ENCODE assay signal across 21 cellular contexts in the genomic region with DNA sequence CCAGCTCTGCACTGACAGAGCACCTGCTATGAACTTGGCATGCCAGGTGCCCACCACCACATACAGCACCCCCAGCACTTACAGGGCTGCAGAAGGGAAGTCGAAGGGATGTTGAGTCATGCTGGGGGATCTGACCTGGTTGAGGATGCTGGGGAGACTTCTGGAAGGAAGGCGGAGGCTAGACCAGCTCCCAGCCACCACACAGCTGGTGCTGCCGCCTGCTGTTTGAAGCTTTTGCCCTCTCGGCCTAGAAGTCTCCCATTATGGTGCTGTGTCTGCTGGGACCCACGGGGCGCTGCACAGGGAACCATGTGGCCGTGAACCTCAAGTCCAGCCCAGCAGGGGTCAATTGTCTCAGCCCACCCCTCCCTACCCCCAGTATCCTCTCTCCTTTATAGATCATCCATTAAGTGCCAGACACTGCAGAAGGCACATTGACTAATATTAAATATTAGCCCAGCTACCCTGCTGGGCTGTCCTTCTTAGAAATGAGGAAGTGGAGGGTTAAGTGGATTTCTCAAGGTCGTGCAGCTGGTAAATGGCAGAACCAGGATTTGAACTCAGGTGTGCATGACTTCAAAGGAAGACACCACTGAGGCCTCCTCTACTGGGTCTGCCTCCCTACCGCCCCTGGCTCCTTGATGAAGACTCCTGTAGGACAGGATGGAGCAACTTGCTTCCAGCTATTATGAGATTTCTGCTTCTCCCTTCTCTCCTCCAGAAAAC. TPM values are rescaled to one million over a fixed set of nuclear protein-coding genes. Genes with fewer than 3 reads are reported as not detected.
DNase-seq lines count a peak whose midpoint lies in the region; ATAC-seq, FAIRE-seq and TF ChIP-seq lines count a peak whose summit lies in the region.
"Had no signal": no experiment of that assay in that cellular context is flagged by ENCODE, and none has a peak within 500 bp of the region (broad histone marks: within the 10 kb centered on the region; RNA-seq: fewer than 3 reads in every experiment).

No MANE protein-coding gene starts in this region.

- H3K4me1 Mint-ChIP-seq in T-cell = peaks cover 12 to 16% (median 13%) of the 10 kb centered on the region in 3 donors

- RAD21 ChIA-PET in GM12878 (lab: Charles Lee; ENCODE audit: unreplicated experiment) = interaction anchor here (0.8 to 3.0 kb wide), 5 partner anchors 9 to 235 kb away, joined by 3 to 13 read pairs (median 6); no protein-coding TSS in a partner anchor

- POLR2A ChIA-PET in GM12878 (lab: Charles Lee) (interaction anchor here (0.9 to 1.8 kb wide), 2 partner anchors 7 to 22 kb away, joined by 3 to 4 read pairs; no protein-coding TSS in a partner anchor), T-cell (lab: Charles Lee) (no interaction called here)

- H3K4me1 ChIP-seq in Loucy (ENCODE audit: insufficient read depth, low read length, poor library complexity, severe bottlenecking) (no peaks in the 10 kb centered on the region), GM12878 (ENCODE audit: control insufficient read depth, insufficient read depth, low read length) (no peaks in the 10 kb centered on the region; the same call in 1 of the 2 replicates), gastrocnemius medialis (no peaks in the 10 kb centered on the region)

- intact Hi-C loops in GM12878 (cut with micrococcal nuclease; ENCODE audit: unreplicated experiment) = no loop called here
- intact Hi-C loops in gastrocnemius medialis (cut with DNase I; ENCODE audit: low total_unique reads) = no loop called here

- no peaks in the 10 kb centered on the region for H3K9me3 ChIP-seq in Loucy (ENCODE audit: insufficient read depth, low read depth, low read length)
- no peaks in the 10 kb centered on the region for H3K9me3 ChIP-seq in GM12878 (replicated peaks; ENCODE audit: control insufficient read depth, insufficient read depth, low read length)
- H3K9me3 ChIP-seq in gastrocnemius medialis = no peaks in the 10 kb centered on the region
- H3K9me3 ChIP-seq: heart right ventricle, tibial artery had no signal

- peak; percentile 27 for ATAC-seq in GM12878
- no peak for ATAC-seq in T-cell (replicated peaks in 1 of 4)
- no peak for ATAC-seq in gastrocnemius medialis

- DNase-seq in GM06990 (ENCODE audit: extremely low read depth, insufficient read length) = no peak
- DNase-seq in GM12878 (ENCODE audit: low read depth, low spot score) = no peak
- peak; percentile 83 for DNase-seq in mucosa of gallbladder (ENCODE audit: low spot score)
- DNase-seq in COR-L47 (lab: John Stamatoyannopoulos, UW) = no peak
- DNase-seq in T-cell = no peak
- DNase-seq in gastrocnemius medialis = no peak
- no peak for DNase-seq in activated T-cell treated with anti-CD3 and anti-CD28 coated beads, Interleukin-2, amount 50 U/mL, for 48 hours
- DNase-seq: activated CD4-positive, alpha-beta T cell treated with anti-CD3 and anti-CD28 coated beads, Interleukin-2, amount 10 ng/mL, durations not matched to agents 7 days and 5 days; activated T-cell treated with anti-CD3 and anti-CD28 coated beads, Interleukin-2, amount 50 U/mL, for 1 hour; heart right ventricle; KBM-7; left colon; NCI-H187; stimulated activated CD4-positive, alpha-beta T cell treated with anti-CD3 and anti-CD28 coated beads, Interleukin-2, amount 100 ng/mL, for 24 hours; T-helper 9 cell; tibial artery had no signal

- H3K4me3 Mint-ChIP-seq in T-cell = no peak overlapping the region
- H3K4me3 Mint-ChIP-seq: activated CD4-positive, alpha-beta T cell treated with anti-CD3 and anti-CD28 coated beads, Interleukin-2, amount 10 ng/mL, durations not matched to agents 7 days and 5 days had no signal

- H3F3A ChIP-seq in Loucy (ENCODE audit: low read depth) = no peaks in the 10 kb centered on the region

- SMC1A ChIA-PET in GM12878 (lab: Charles Lee; ENCODE audit: uncharacterized antibody, unreplicated experiment) = interaction anchor here (0.8 to 3.0 kb wide), 6 partner anchors 11 to 72 kb away, joined by 3 to 12 read pairs (median 5); no protein-coding TSS in a partner anchor

- CTCF ChIA-PET in GM12878 (lab: Yijun Ruan, JAX) (interaction anchor here (0.7 to 3.4 kb wide), 13 partner anchors 9 to 165 kb away, joined by 3 to 17 read pairs (median 7); no protein-coding TSS in a partner anchor), T-cell (lab: Charles Lee) (no interaction called here)

- H3K27me3 Mint-ChIP-seq in T-cell = peaks cover 40 to 74% of the 10 kb centered on the region in 2 donors

- H4K20me1 ChIP-seq in Loucy (ENCODE audit: insufficient read depth, low read length, poor library complexity, severe bottlenecking) = no peaks in the 10 kb centered on the region
- no peaks in the 10 kb centered on the region; the same call in 1 of the 2 replicates for H4K20me1 ChIP-seq in GM12878 (ENCODE audit: control insufficient read depth, insufficient read depth)

- no peak for TF ChIP-seq POLR2A in GM12878 (IDR thresholded peaks at IDR 0.05; ENCODE audit: low read depth, low read length)
- no peak for TF ChIP-seq POLR2A in gastrocnemius medialis (IDR thresholded peaks at IDR 0.05)

- H3K9ac ChIP-seq in Loucy (ENCODE audit: low read depth, low read length, poor library complexity, severe bottlenecking) (no peak overlapping the region), GM12878 (ENCODE audit: control insufficient read depth, insufficient read depth, low read length) (no peak overlapping the region)

- TF ChIP-seq RAD21 in GM12878 (IDR thresholded peaks at IDR 0.05; ENCODE audit: insufficient read depth, low read depth, low read length) = no peak

- H3K27me3 ChIP-seq in GM06990 (replicated peaks; ENCODE audit: control insufficient read depth, insufficient read depth, low read length) (peaks cover 7% of the 10 kb centered on the region), Loucy (ENCODE audit: insufficient read depth, low read length, poor library complexity, severe bottlenecking) (no peaks in the 10 kb centered on the region), GM12878 (replicated peaks in 1 of 2; ENCODE audit: control insufficient read depth in 2 of 2, insufficient read depth in 2 of 2, low read length in 1 of 2) (peaks cover 6 to 10% of the 10 kb centered on the region in 2 experiments), gastrocnemius medialis (peaks cover 66 to 88% (median 71%) of the 10 kb centered on the region in 3 donors)

- no peak overlapping the region for H3K27ac Mint-ChIP-seq in T-cell
- H3K27ac Mint-ChIP-seq: activated CD4-positive, alpha-beta T cell treated with anti-CD3 and anti-CD28 coated beads, Interleukin-2, amount 10 ng/mL, durations not matched to agents 7 days and 5 days; CD14-positive monocyte had no signal

- no TSS peak for BruUV-seq in GM12878 (replicated peaks; lab: Mats Ljungman, UMichigan)

- no peak overlapping the region for H3K27ac ChIP-seq in GM12878 (ENCODE audit: control insufficient read depth, insufficient read depth)
- no peak overlapping the region for H3K27ac ChIP-seq in gastrocnemius medialis
- H3K27ac ChIP-seq: heart right ventricle, tibial artery had no signal

- WGBS in GM12878 (ENCODE audit: insufficient coverage, insufficient replicate concordance, low lambda C conversion rate, missing lambda C conversion rate) = 23% methylated on average over 9 of the region's 9 CpGs

- H2AFZ ChIP-seq in Loucy (ENCODE audit: low read length) (no peak overlapping the region), GM12878 (ENCODE audit: control insufficient read depth, low read depth, low read length) (no peak overlapping the region)

- H3K4me2 ChIP-seq in Loucy (ENCODE audit: low read depth, low read length, poor library complexity, severe bottlenecking) (no peak overlapping the region), GM12878 (ENCODE audit: control insufficient read depth, insufficient read depth) (no peak overlapping the region)

- in situ Hi-C loops in GM12878 (cut with MboI) = no loop called here
- in situ Hi-C loops in gastrocnemius medialis (cut with MboI; ENCODE audit: low sequenced_read_pairs in 4 of 4) = no loop called here

- H3K4me3 ChIP-seq in GM06990 (replicated peaks; ENCODE audit: low read depth, low read length) = no peak overlapping the region
- no peak overlapping the region for H3K4me3 ChIP-seq in Loucy (ENCODE audit: low read length, poor library complexity, severe bottlenecking)
- no peak overlapping the region for H3K4me3 ChIP-seq in GM12878
- H3K4me3 ChIP-seq in gastrocnemius medialis = no peak overlapping the region
- H3K4me3 ChIP-seq: heart right ventricle, tibial artery had no signal

- no peaks in the 10 kb centered on the region for H3K9me2 ChIP-seq in Loucy (replicated peaks; ENCODE audit: low read depth, low read length)

- no peak for FAIRE-seq in GM12878 (lab: Jason Lieb, UNC)
- FAIRE-seq: G401.6 had no signal

- H3K36me3 Mint-ChIP-seq in T-cell = no peaks in the 10 kb centered on the region

- H3K9me3 Mint-ChIP-seq in T-cell = no peaks in the 10 kb centered on the region
- H3K9me3 Mint-ChIP-seq: activated CD4-positive, alpha-beta T cell treated with anti-CD3 and anti-CD28 coated beads, Interleukin-2, amount 10 ng/mL, durations not matched to agents 7 days and 5 days had no signal

- H3K79me2 ChIP-seq in Loucy (ENCODE audit: insufficient read depth, low read length) (no peaks in the 10 kb centered on the region), GM12878 (ENCODE audit: control insufficient read depth, insufficient read depth, low read length) (no peaks in the 10 kb centered on the region)

- no peaks in the 10 kb centered on the region for H3K36me3 ChIP-seq in GM06990 (ENCODE audit: control insufficient read depth, insufficient read depth, low read length)
- no peaks in the 10 kb centered on the region for H3K36me3 ChIP-seq in Loucy (ENCODE audit: insufficient read depth, low read length)
- H3K36me3 ChIP-seq in GM12878 (ENCODE audit: control insufficient read depth in 2 of 2, insufficient read depth in 2 of 2, low read length in 1 of 2) = no peaks in the 10 kb centered on the region
- H3K36me3 ChIP-seq in gastrocnemius medialis = no peaks in the 10 kb centered on the region
- H3K36me3 ChIP-seq: heart right ventricle, tibial artery had no signal

- TF ChIP-seq CTCF in GM06990 (IDR thresholded peaks at IDR 0.05; ENCODE audit: insufficient read depth, low read length, poor library complexity, severe bottlenecking) (peak; percentile 15), Loucy (conservative IDR thresholded peaks at IDR 0.05; ENCODE audit: low read length) (peak; percentile 27; the same call in 1 of the 2 replicates), GM12878 (IDR thresholded peaks at IDR 0.05 in 2 of 3, conservative IDR thresholded peaks at IDR 0.05 in 1 of 3; ENCODE audit: control insufficient read depth in 2 of 3, extremely low read depth in 1 of 3, insufficient read depth in 1 of 3, low read depth in 3 of 3, low read length in 3 of 3) (peak in 2 of 3 experiments; percentile 12 to 20; a peak in 2 of 6 replicates), gastrocnemius medialis (IDR thresholded peaks at IDR 0.05 in 4 of 5, conservative IDR thresholded peaks at IDR 0.05 in 1 of 5) (no peak)

- no peak for TF ChIP-seq EP300 in GM12878 (IDR thresholded peaks at IDR 0.05; ENCODE audit: borderline replicate concordance in 1 of 2, control insufficient read depth in 1 of 2, low read depth in 2 of 2, low read length in 2 of 2)

RNA-seq across cellular contexts. Expression of a gene that starts 49.7 kb away (rescaled TPM):
- 94.2 and 114 TPM in 2 replicates for total RNA-seq in GM12878 (2013; cell fraction: nucleolus; rRNA removed)
- total RNA-seq in GM12878 (2014; rRNA removed) = 23.2 TPM in 2 replicates
- total RNA-seq in GM12878 (2014; rRNA removed; fragmentation: Illumina TruSeq; extraction: Trizol) = 17.2 and 18.3 TPM in 2 replicates
- 25.8 and 26.0 TPM in 2 replicates for total RNA-seq in GM12878 (2021)
- 7.0 TPM for polyA plus RNA-seq in GM12878 (2011; ENCODE audit: low read depth)
- polyA plus RNA-seq in GM12878 (2011; rRNA removed) = 19.4 and 24.1 TPM in 2 replicates
- polyA plus RNA-seq in GM12878 (2011; cell fraction: cytosol; rRNA removed) = 22.7 and 30.1 TPM in 2 replicates
- 148 and 167 TPM in 2 replicates for polyA plus RNA-seq in GM12878 (2011; cell fraction: nucleus; rRNA removed)
- 15.7 and 21.2 TPM in 2 replicates for polyA plus RNA-seq in GM12878 (2012)
- 9.1 and 16.6 TPM in 2 replicates for polyA plus RNA-seq in GM12878 (2014; fragmentation: Illumina TruSeq; extraction: Trizol)
- polyA plus RNA-seq in GM12878 (2014; fragmentation: Nextera tagmentation; extraction: Ambion mirVana) = 1 to 10 TPM; 1.5 to 1.8 TPM
- 23.6 and 27.3 TPM in 2 replicates for polyA plus RNA-seq in GM12878 (2014; rRNA removed)
- 10 to 100 TPM; 12.4 TPM for polyA plus RNA-seq in GM12878 (2016; fragmentation: Nextera tagmentation; extraction: Ambion mirVana)
- polyA minus RNA-seq in GM12878 (2011; rRNA and poly(A)+ RNA removed) = 14.9 and 23.6 TPM in 2 replicates
- 5.5 and 6.7 TPM in 2 replicates for polyA minus RNA-seq in GM12878 (2011; cell fraction: cytosol; rRNA and poly(A)+ RNA removed)
- polyA minus RNA-seq in GM12878 (2011; cell fraction: nucleus; rRNA and poly(A)+ RNA removed) = 23.1 and 31.4 TPM in 2 replicates
- 24.1 TPM for total RNA-seq in mucosa of gallbladder
- 100 to 1,000 TPM; 146 to 181 (median 151) TPM for total RNA-seq in T-cell
- total RNA-seq in gastrocnemius medialis = 1 to 10 TPM in 3 of 4 donors, not detected in 1; 1.7 to 2.2 (median 2.0) TPM
- total RNA-seq: chondrocyte, NCI-H460 had no signal

Comparison
In these comparisons a context has a peak if more than half of its experiments do, and no peak if none do; other contexts are left out.
1. CTCF ChIP-seq: peak in GM06990 (single experiment), Loucy (single experiment) and GM12878 (2 of 3); none in gastrocnemius medialis (0 of 5).